Comparison of ENCODE assay signal across 4 cellular contexts in the genomic region with DNA sequence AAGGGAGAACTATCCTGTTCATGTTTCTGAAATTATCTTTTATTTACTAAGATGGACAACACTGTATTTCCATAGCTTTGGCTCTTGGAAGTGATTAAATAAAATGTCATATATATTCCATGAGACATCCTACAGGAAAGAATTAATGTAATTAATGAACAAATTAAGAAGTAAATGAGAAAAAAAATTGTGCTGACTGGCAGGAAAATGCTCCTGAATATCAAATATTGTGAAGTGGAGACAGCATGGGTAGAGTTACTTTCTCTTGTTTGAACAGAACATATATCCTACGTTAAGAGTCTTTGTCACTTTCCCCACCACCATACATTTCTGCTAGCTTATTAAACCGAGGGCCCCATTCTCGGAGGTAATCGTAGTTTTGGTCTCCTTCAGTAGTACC.
TF ChIP-seq lines count a peak whose summit lies in the region.

No MANE protein-coding gene starts in this region.

TF ChIP-seq in A549, 52 proteins besides CTCF, POLR2A, EP300 and RAD21:
- TF ChIP-seq, protein P1, sequence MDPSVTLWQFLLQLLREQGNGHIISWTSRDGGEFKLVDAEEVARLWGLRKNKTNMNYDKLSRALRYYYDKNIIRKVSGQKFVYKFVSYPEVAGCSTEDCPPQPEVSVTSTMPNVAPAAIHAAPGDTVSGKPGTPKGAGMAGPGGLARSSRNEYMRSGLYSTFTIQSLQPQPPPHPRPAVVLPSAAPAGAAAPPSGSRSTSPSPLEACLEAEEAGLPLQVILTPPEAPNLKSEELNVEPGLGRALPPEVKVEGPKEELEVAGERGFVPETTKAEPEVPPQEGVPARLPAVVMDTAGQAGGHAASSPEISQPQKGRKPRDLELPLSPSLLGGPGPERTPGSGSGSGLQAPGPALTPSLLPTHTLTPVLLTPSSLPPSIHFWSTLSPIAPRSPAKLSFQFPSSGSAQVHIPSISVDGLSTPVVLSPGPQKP (IDR thresholded peaks at IDR 0.05; ENCODE audit: low read depth, low read length) = no peak
- TF ChIP-seq RFX5 (IDR thresholded peaks at IDR 0.05) (no peak), MAFK (IDR thresholded peaks at IDR 0.05; ENCODE audit: partially characterized antibody) (peak; percentile 90)
TF ChIP-seq in A549: peak in this region for 1.

TF ChIP-seq in IMR-90, 13 proteins besides CTCF, POLR2A, EP300 and RAD21:
- TF ChIP-seq RCOR1 (IDR thresholded peaks at IDR 0.05; ENCODE audit: insufficient replicate concordance, low read length) (no peak), MXI1 (IDR thresholded peaks at IDR 0.05; ENCODE audit: borderline replicate concordance, low read depth, low read length) (no peak), CEBPB (IDR thresholded peaks at IDR 0.05; ENCODE audit: low read depth, low read length) (no peak), MAFK (IDR thresholded peaks at IDR 0.05; ENCODE audit: low read depth, low read length) (peak; percentile 63), FOS (IDR thresholded peaks at IDR 0.05; ENCODE audit: low read depth, low read length) (no peak), CHD1 (IDR thresholded peaks at IDR 0.05; ENCODE audit: low read depth, low read length) (no peak), SMC3 (IDR thresholded peaks at IDR 0.05; ENCODE audit: low read depth, low read length) (no peak), BHLHE40 (IDR thresholded peaks at IDR 0.05; ENCODE audit: low read depth, low read length) (no peak)
- TF ChIP-seq, protein P1 (IDR thresholded peaks at IDR 0.05; ENCODE audit: borderline replicate concordance, low read depth, low read length) = no peak

TF ChIP-seq in K562, 482 proteins besides CTCF, POLR2A, EP300 and RAD21:
- TF ChIP-seq MAFF (IDR thresholded peaks at IDR 0.05; ENCODE audit: low read length) = peak; percentile 17; the same call in 1 of the 2 replicates
- TF ChIP-seq FOXJ3 (CRISPR knock-in tag; IDR thresholded peaks at IDR 0.05) = no peak
- peak; percentile 50; the same call in 1 of the 2 replicates for TF ChIP-seq ZNF316 (IDR thresholded peaks at IDR 0.05)
- no peak for TF ChIP-seq FOXK1 (CRISPR knock-in tag; IDR thresholded peaks at IDR 0.05; ENCODE audit: borderline replicate concordance)
- TF ChIP-seq MAFG (tag; conservative IDR thresholded peaks at IDR 0.05) = 0 out of 2 replicates have a peak, but pooled peaks have one; percentile 4
- TF ChIP-seq MAFK (IDR thresholded peaks at IDR 0.05; ENCODE audit: low read length) = peak; percentile 37; the same call in 1 of the 2 replicates

TF ChIP-seq in neural cell, 6 proteins besides CTCF, POLR2A, EP300 and RAD21:
- TF ChIP-seq SMC3 (conservative IDR thresholded peaks at IDR 0.05; ENCODE audit: poor library complexity) (no peak), EZH2 (IDR thresholded peaks at IDR 0.05; ENCODE audit: borderline replicate concordance, insufficient read depth, low read length, poor library complexity, severe bottlenecking) (no peak), MXI1 (conservative IDR thresholded peaks at IDR 0.05; ENCODE audit: poor library complexity, severe bottlenecking) (no peak), REST (IDR thresholded peaks at IDR 0.05; ENCODE audit: borderline replicate concordance) (no peak), TAF1 (IDR thresholded peaks at IDR 0.05; ENCODE audit: low read depth) (no peak), POLR2AphosphoS5 (IDR thresholded peaks at IDR 0.05) (no peak)
